Comparison of ENCODE assay signal across 36 cellular contexts in genomic region chr19:51140441-51140840, GRCh38. TPM values are rescaled to one million over a fixed set of nuclear protein-coding genes. Genes with fewer than 3 reads are reported as not detected.
A peak's percentile ranks its signal among the peaks of the same experiment; 100 is the strongest.
DNase-seq lines count a peak whose midpoint lies in the region; ATAC-seq and TF ChIP-seq lines count a peak whose summit lies in the region.
"Had no signal": no experiment of that assay in that cellular context is flagged by ENCODE, and none has a peak within 500 bp of the region (broad histone marks: within the 10 kb centered on the region; RNA-seq: fewer than 3 reads in every experiment).

No MANE protein-coding gene starts in this region.

- H4K91ac ChIP-seq in H9 (ENCODE audit: insufficient read length, low read depth, low read length) = no peak overlapping the region

- H3K56ac ChIP-seq in H9 (ENCODE audit: insufficient read length, low read depth, low read length) = no peak overlapping the region

- H2BK120ac ChIP-seq in H9 (ENCODE audit: low read depth, low read length, poor library complexity, severe bottlenecking) = no peak overlapping the region

- no peaks in the 10 kb centered on the region for H3K9me3 Mint-ChIP-seq in H9
- H3K9me3 Mint-ChIP-seq in effector memory CD8-positive, alpha-beta T cell = no peaks in the 10 kb centered on the region

- H3K4me3 ChIP-seq in BLaER1 = no peak overlapping the region
- H3K4me3 ChIP-seq: gastroesophageal sphincter, GM12878, hepatocyte, sigmoid colon, transverse colon had no signal

- no peak overlapping the region for H2BK15ac ChIP-seq in H9 (ENCODE audit: low read depth, low read length)

- H3K18ac ChIP-seq in H9 (ENCODE audit: insufficient read length, low read depth, low read length) = no peak overlapping the region

- no peak overlapping the region for H4K5ac ChIP-seq in H9 (ENCODE audit: insufficient read length, low read depth, low read length)

- no peaks in the 10 kb centered on the region for H3K36me3 Mint-ChIP-seq in H9 (ENCODE audit: insufficient read depth in 1 of 3, low read depth in 3 of 3)
- no peaks in the 10 kb centered on the region for H3K36me3 Mint-ChIP-seq in effector memory CD8-positive, alpha-beta T cell (ENCODE audit: insufficient read depth)

- H3K79me2 ChIP-seq in H9 (ENCODE audit: insufficient read depth, low read length) = no peaks in the 10 kb centered on the region
- H3K79me2 ChIP-seq: hepatocyte had no signal

- H3T11ph ChIP-seq in H9 (ENCODE audit: low read length) = no peak overlapping the region

- no peaks in the 10 kb centered on the region for H4K20me1 ChIP-seq in BLaER1
- no peaks in the 10 kb centered on the region for H4K20me1 ChIP-seq in H9 (ENCODE audit: control insufficient read depth, insufficient read depth, insufficient read length)

- peak; percentile 52 for DNase-seq in H9
- no peak for DNase-seq in effector memory CD8-positive, alpha-beta T cell
- peak; percentile 65 for DNase-seq in mesenteric fat pad (ENCODE audit: low spot score)
- DNase-seq in C1 segment of cervical spinal cord (lab: John Stamatoyannopoulos, UW) = no peak
- DNase-seq in T-helper 9 cell = no peak
- DNase-seq: activated CD4-positive, alpha-beta T cell treated with anti-CD3 and anti-CD28 coated beads, Interleukin-2, amount 50 U/mL, for 1 hour; activated CD4-positive, CD25-positive, alpha-beta regulatory T cell; activated naive CD4-positive, alpha-beta T cell treated with anti-CD3 and anti-CD28 coated beads for 36 hours; brain microvascular endothelial cell; DMS153; Kasumi-1; left ventricle myocardium superior; mesendoderm; NCI-H1417; NCI-H2107; NCI-H446 treated with DMSO at 0.1 percent for 48 hours; NCI-H774; nucleus accumbens; Right ventricle myocardium superior; sigmoid colon; stimulated activated CD4-positive, alpha-beta T cell treated with anti-CD3 and anti-CD28 coated beads, Interleukin-4, amount 100 ng/mL, for 24 hours; transverse colon had no signal

- H3K14ac ChIP-seq in H9 (ENCODE audit: insufficient read depth, low read length) = no peak overlapping the region

- no CpG with 5 or more reads among the region's 6 CpGs for WGBS in H9 (ENCODE audit: extremely low coverage, insufficient read length, low lambda C conversion rate)

- H3K36me3 ChIP-seq in BLaER1 = no peaks in the 10 kb centered on the region
- H3K36me3 ChIP-seq: brain microvascular endothelial cell, gastroesophageal sphincter, sigmoid colon, transverse colon had no signal

- peak overlapping the region; percentile 34 to 67 for H3K4me3 Mint-ChIP-seq in H9
- no peak overlapping the region for H3K4me3 Mint-ChIP-seq in effector memory CD8-positive, alpha-beta T cell
- H3K4me3 Mint-ChIP-seq: activated naive CD4-positive, alpha-beta T cell treated with anti-CD3 and anti-CD28 coated beads for 36 hours; B cell had no signal

- peak overlapping the region; percentile 94 for H2AFZ ChIP-seq in H9 (ENCODE audit: low read length)
- H2AFZ ChIP-seq: hepatocyte had no signal

- H3K27me3 Mint-ChIP-seq in H9 (ENCODE audit: low read depth) = peaks cover 21% of the 10 kb centered on the region
- peaks cover 0 to 10% of the 10 kb centered on the region in 2 donors for H3K27me3 Mint-ChIP-seq in effector memory CD8-positive, alpha-beta T cell

- H3K23me2 ChIP-seq in H9 (ENCODE audit: insufficient read length, low read depth, low read length, poor library complexity, severe bottlenecking) = peaks cover 3% of the 10 kb centered on the region

- H2AK5ac ChIP-seq in H9 (ENCODE audit: insufficient read length, low read length) = no peak overlapping the region

- no peak overlapping the region for H3K4ac ChIP-seq in H9 (ENCODE audit: low read depth, low read length)

- peak overlapping the region; percentile 68; the same call in 1 of the 2 replicates for H3K4me2 ChIP-seq in BLaER1
- peak overlapping the region; percentile 55 for H3K4me2 ChIP-seq in H9 (ENCODE audit: insufficient read depth, insufficient read length, low read length)
- H3K4me2 ChIP-seq: hepatocyte had no signal

- no peak for TF ChIP-seq CTCF in H9 (conservative IDR thresholded peaks at IDR 0.05)

- H3K4me1 Mint-ChIP-seq in H9 = peaks cover 25 to 32% of the 10 kb centered on the region in 2 experiments
- H3K4me1 Mint-ChIP-seq in effector memory CD8-positive, alpha-beta T cell (ENCODE audit: low read depth in 2 of 2) = peaks cover 38 to 56% of the 10 kb centered on the region in 2 donors

- peaks cover 75% of the 10 kb centered on the region for H3K4me1 ChIP-seq in BLaER1
- no peaks in the 10 kb centered on the region; the same call in 1 of the 2 replicates for H3K4me1 ChIP-seq in H9 (ENCODE audit: insufficient read depth, low read length)
- H3K4me1 ChIP-seq: gastroesophageal sphincter, sigmoid colon, transverse colon had no signal

- H3K27me3 ChIP-seq in BLaER1 (no peaks in the 10 kb centered on the region), H9 (ENCODE audit: insufficient read depth, low read length) (no peaks in the 10 kb centered on the region; the same call in 1 of the 2 replicates)
- H3K27me3 ChIP-seq: brain microvascular endothelial cell, hepatocyte had no signal

- H3K27ac ChIP-seq in BLaER1 (no peak overlapping the region), H9 (ENCODE audit: insufficient read length, low read depth, low read length) (no peak overlapping the region)
- H3K27ac ChIP-seq: brain microvascular endothelial cell, hepatocyte had no signal

- no peaks in the 10 kb centered on the region for H3K79me1 ChIP-seq in H9 (ENCODE audit: insufficient read depth, low read depth, low read length, poor library complexity, severe bottlenecking)

- no peak overlapping the region for H3K9ac ChIP-seq in BLaER1
- no peak overlapping the region for H3K9ac ChIP-seq in H9 (ENCODE audit: extremely low read depth, insufficient read length, low read length)

- H2BK12ac ChIP-seq in H9 (ENCODE audit: insufficient read length, low read depth, low read length) = no peak overlapping the region

- H3K9me3 ChIP-seq in BLaER1 (peaks cover 9% of the 10 kb centered on the region), H9 (ENCODE audit: control insufficient read depth, low read depth, low read length) (no peaks in the 10 kb centered on the region)
- H3K9me3 ChIP-seq: gastroesophageal sphincter, sigmoid colon, transverse colon had no signal

- no peak overlapping the region for H2BK5ac ChIP-seq in H9 (ENCODE audit: insufficient read length, low read length)

- no peak for ATAC-seq in effector memory CD8-positive, alpha-beta T cell (replicated peaks)
- no peak for ATAC-seq in GM21737 (IDR thresholded peaks at IDR 0.05; ENCODE audit: unreplicated experiment)
- no peak for ATAC-seq in GM21447 (IDR thresholded peaks at IDR 0.05; ENCODE audit: unreplicated experiment)
- ATAC-seq: gastroesophageal sphincter, GM12878, left ventricle myocardium superior, Panc1, SK-N-SH treated with all-trans-retinoic acid at 6 μM for 48 hours had no signal

- H2BK20ac ChIP-seq in H9 (ENCODE audit: low read depth, low read length, poor library complexity, severe bottlenecking) = no peak overlapping the region

- H3K23ac ChIP-seq in H9 (ENCODE audit: insufficient read length, low read depth, low read length) = no peak overlapping the region

- no peak overlapping the region; a peak in 1 of 7 replicates for H3K27ac Mint-ChIP-seq in H9
- peak overlapping the region; percentile 16 to 68 for H3K27ac Mint-ChIP-seq in effector memory CD8-positive, alpha-beta T cell
- H3K27ac Mint-ChIP-seq: activated naive CD4-positive, alpha-beta T cell treated with anti-CD3 and anti-CD28 coated beads for 36 hours; B cell had no signal

- no peak overlapping the region for H4K8ac ChIP-seq in H9 (replicated peaks; ENCODE audit: insufficient read length, low read depth, low read length)

RNA-seq across cellular contexts. Expression of gene SIGLEC7, which starts 1.7 kb away (rescaled TPM):
- total RNA-seq in H9 (2021) (not detected in 2 replicates), mesenteric fat pad (8.1 TPM)
- total RNA-seq: activated naive CD4-positive, alpha-beta T cell treated with anti-CD3 and anti-CD28 coated beads for 36 hours; B cell; chondrocyte; GM12878; myocyte; pulmonary artery endothelial cell; T-helper 2 cell treated with Interferon-gamma antibody and Interleukin-4, amounts not matched to agents 100 ng/mL and 5 ng/mL, for 36 hours had no signal

RNA-seq across cellular contexts. Expression of gene SIGLEC9, which starts 15.7 kb away (rescaled TPM):
- total RNA-seq in H9 (2021) = not detected in 2 replicates
- 19.0 TPM for total RNA-seq in mesenteric fat pad
- total RNA-seq: B cell, chondrocyte, GM12878, myocyte, pulmonary artery endothelial cell had no signal

RNA-seq across cellular contexts. Expression of gene CTU1, which starts 32.2 kb away (rescaled TPM):
- total RNA-seq in H9 (2021) (8.0 and 8.8 TPM in 2 replicates), mesenteric fat pad (10.0 TPM)

RNA-seq across cellular contexts. Expression of gene KLK14, which starts 57.8 kb away (rescaled TPM):
- total RNA-seq in H9 (2021) (0.26 and 0.46 TPM in 2 replicates), mesenteric fat pad (not detected)
- total RNA-seq: chondrocyte, gastroesophageal sphincter, GM12878, myocyte, pulmonary artery endothelial cell, sigmoid colon, subcutaneous adipose tissue had no signal

Comparison
In these comparisons a context has a peak if more than half of its experiments do, and no peak if none do; other contexts are left out.
1. DNase-seq: peak in H9 (single experiment) and mesenteric fat pad (single experiment); none in effector memory CD8-positive, alpha-beta T cell (0 of 3), C1 segment of cervical spinal cord (0 of 14) and T-helper 9 cell (single experiment).
2. H3K27ac Mint-ChIP-seq: peak in effector memory CD8-positive, alpha-beta T cell (2 of 2); none in H9 (0 of 3).
3. H3K4me3 Mint-ChIP-seq: peak in H9 (2 of 2); none in effector memory CD8-positive, alpha-beta T cell (0 of 2).
4. RNA of gene SIGLEC9, which starts 15.7 kb away (total RNA-seq): 19.0 TPM in mesenteric fat pad (single experiment); not detected in H9; every median in the first group is over 10 times any median in the second.